Comparison of ENCODE assay signal across 10 cellular contexts in genomic region chr4:25539241-25539640, GRCh38.
"Had no signal": no experiment of that assay in that cellular context is flagged by ENCODE, and none has a peak within 500 bp of the region (broad histone marks: within the 10 kb centered on the region; RNA-seq: fewer than 3 reads in every experiment).

No MANE protein-coding gene starts in this region.

- H3K4me3 Mint-ChIP-seq: HFFc6, IgD-negative memory B cell had no signal

- H3K27ac Mint-ChIP-seq: HFFc6, IgD-negative memory B cell had no signal

- H3K9me3 ChIP-seq: HAP-1 had no signal

- H3K4me1 ChIP-seq: HAP-1 had no signal

- FAIRE-seq: HepG2 had no signal

- H3K36me3 Mint-ChIP-seq: IgD-negative memory B cell had no signal

- ATAC-seq: HCT116, HepG2 had no signal

- H3K9me3 Mint-ChIP-seq: HFFc6, IgD-negative memory B cell had no signal

- DNase-seq: GOT3, H7, HFFc6, KBM-7 had no signal

- H3K4me2 ChIP-seq: KMS-11 had no signal

- H3K4me3 ChIP-seq: HAP-1 had no signal

- H3K27ac ChIP-seq: HL-60, KMS-11 had no signal

- H3K36me3 ChIP-seq: HAP-1 had no signal
